ENCODE assay signal across 9 cellular contexts in the genomic region with DNA sequence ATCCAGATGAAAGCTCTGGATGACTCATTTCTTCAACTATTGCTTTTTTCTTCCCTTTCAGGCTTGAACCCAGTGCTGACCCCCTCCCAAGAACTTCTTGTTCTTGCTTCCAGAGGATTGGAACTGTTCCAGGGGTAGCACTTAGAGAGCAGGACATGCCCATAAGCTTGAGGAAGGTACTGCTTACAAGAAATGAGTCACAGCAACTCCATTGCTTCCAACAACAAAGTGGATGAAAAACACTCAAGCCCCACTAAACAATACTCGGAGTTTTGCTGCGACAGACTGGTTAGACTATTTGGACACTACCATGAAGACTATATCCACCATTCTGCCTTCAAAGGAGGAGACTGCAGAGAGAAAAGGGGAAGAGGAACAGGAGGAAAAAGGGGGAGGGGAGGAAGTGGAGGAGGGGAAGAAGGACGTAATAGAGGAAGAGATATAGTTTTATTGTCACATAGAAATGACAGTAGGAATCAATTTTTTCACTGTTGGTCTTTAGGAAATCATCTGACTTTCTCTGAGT. TPM values are rescaled to one million over a fixed set of nuclear protein-coding genes. Genes with fewer than 3 reads are reported as not detected.
DNase-seq lines count a peak whose midpoint lies in the region; ATAC-seq and TF ChIP-seq lines count a peak whose summit lies in the region.
"Had no signal": no experiment of that assay in that cellular context is flagged by ENCODE, and none has a peak within 500 bp of the region (broad histone marks: within the 10 kb centered on the region; RNA-seq: fewer than 3 reads in every experiment).

No MANE protein-coding gene starts in this region.

- intact Hi-C loops in activated CD4-positive, alpha-beta T cell treated with anti-CD3 and anti-CD28 coated beads for 36 hours (cut with DNase I, micrococcal nuclease) = loop anchor here (1.0 kb wide), 6 partner anchors 29 to 623 kb away; partner anchors contain the start of genes KIF5C (in 1 of the 2) and ORC4 (in 1 of the 2)

- H3K4me3 ChIP-seq in epithelial cell of proximal tubule (ENCODE audit: low read depth, low read length) (peak overlapping the region; percentile 80), skeletal muscle satellite cell (ENCODE audit: low read length) (no peak overlapping the region)

- TF ChIP-seq CTCF in RWPE1 (conservative IDR thresholded peaks at IDR 0.05; ENCODE audit: low read depth) (no peak), epithelial cell of proximal tubule (conservative IDR thresholded peaks at IDR 0.05; ENCODE audit: low read depth, low read length) (no peak)

- peak overlapping the region; percentile 83 for H3K4me3 Mint-ChIP-seq in activated CD4-positive, alpha-beta T cell treated with anti-CD3 and anti-CD28 coated beads for 36 hours

- H3K9me3 ChIP-seq in skeletal muscle satellite cell (replicated peaks; ENCODE audit: low read length) = no peaks in the 10 kb centered on the region

- H3K36me3 ChIP-seq in skeletal muscle satellite cell (ENCODE audit: insufficient read depth, low read length) = no peaks in the 10 kb centered on the region

- peak overlapping the region; percentile 98 for H3K4me2 ChIP-seq in skeletal muscle satellite cell (ENCODE audit: low read length)

- ATAC-seq in activated CD4-positive, alpha-beta T cell treated with anti-CD3 and anti-CD28 coated beads for 36 hours = no peak

- H3K9ac ChIP-seq in skeletal muscle satellite cell (ENCODE audit: low read depth, low read length) = no peak overlapping the region

- H3K27me3 ChIP-seq in skeletal muscle satellite cell (ENCODE audit: control insufficient read depth, insufficient read depth, low read length) = peaks cover 5% of the 10 kb centered on the region

- H3K36me3 Mint-ChIP-seq in activated CD4-positive, alpha-beta T cell treated with anti-CD3 and anti-CD28 coated beads for 36 hours (ENCODE audit: low read depth) = peaks cover 7% of the 10 kb centered on the region

- POLR2A ChIA-PET in activated CD4-positive, alpha-beta T cell treated with anti-CD3 and anti-CD28 coated beads for 36 hours (lab: Charles Lee) = interaction anchor here (0.7 to 2.2 kb wide), 4 partner anchors 14 to 119 kb away, joined by 3 to 9 read pairs (median 4); no protein-coding TSS in a partner anchor
- POLR2A ChIA-PET in RWPE1 (lab: Yijun Ruan, JAX; ENCODE audit: low non-redundant PET) = no interaction called here

- H3K4me1 ChIP-seq in skeletal muscle satellite cell (ENCODE audit: control insufficient read depth, insufficient read depth, low read length) = peaks cover 9% of the 10 kb centered on the region

- H3K9me3 Mint-ChIP-seq in activated CD4-positive, alpha-beta T cell treated with anti-CD3 and anti-CD28 coated beads for 36 hours (ENCODE audit: low read depth) = no peaks in the 10 kb centered on the region

- peaks cover 13% of the 10 kb centered on the region for H3K27me3 Mint-ChIP-seq in activated CD4-positive, alpha-beta T cell treated with anti-CD3 and anti-CD28 coated beads for 36 hours

- peaks cover 29% of the 10 kb centered on the region for H3K4me1 Mint-ChIP-seq in activated CD4-positive, alpha-beta T cell treated with anti-CD3 and anti-CD28 coated beads for 36 hours

- no peak overlapping the region for H3K27ac ChIP-seq in RWPE1

- CTCF ChIA-PET in activated CD4-positive, alpha-beta T cell treated with anti-CD3 and anti-CD28 coated beads for 36 hours (lab: Charles Lee) = interaction anchor here (0.6 to 1.5 kb wide), 10 partner anchors 9 to 236 kb away, joined by 3 to 6 read pairs (median 3); no protein-coding TSS in a partner anchor
- CTCF ChIA-PET in RWPE1 (lab: Yijun Ruan, JAX) = interaction anchor here (0.6 kb wide), 2 partner anchors 134 to 347 kb away, joined by 3 read pairs; no protein-coding TSS in a partner anchor

- DNase-seq in activated CD4-positive, alpha-beta T cell treated with anti-CD3 and anti-CD28 coated beads for 36 hours = no peak
- no peak for DNase-seq in activated CD4-positive, alpha-beta T cell treated with anti-CD3 and anti-CD28 coated beads for 4 hours
- peak; percentile 55 for DNase-seq in RWPE1 (ENCODE audit: low spot score)
- DNase-seq in epithelial cell of proximal tubule (ENCODE audit: low read depth) = peak; percentile 84
- DNase-seq in effector CD8-positive, alpha-beta T cell (lab: John Stamatoyannopoulos, UW) = no peak
- DNase-seq in NCI-H146 (lab: John Stamatoyannopoulos, UW) = no peak
- no peak for DNase-seq in NCI-H510A (lab: John Stamatoyannopoulos, UW)
- DNase-seq: stimulated activated CD4-positive, alpha-beta T cell treated with anti-CD3 and anti-CD28 coated beads, Interleukin-2, amount 100 ng/mL, for 24 hours had no signal

- H3K27ac Mint-ChIP-seq in activated CD4-positive, alpha-beta T cell treated with anti-CD3 and anti-CD28 coated beads for 36 hours = peak overlapping the region; percentile 95

RNA-seq across cellular contexts. Expression of gene EPC2, which starts 1.6 kb away (rescaled TPM):
- 10 to 100 TPM; 20.8 to 25.7 TPM for total RNA-seq in activated CD4-positive, alpha-beta T cell treated with anti-CD3 and anti-CD28 coated beads for 36 hours
- 11.7 and 15.3 TPM in 2 replicates for total RNA-seq in epithelial cell of proximal tubule
- total RNA-seq in skeletal muscle satellite cell (2012; rRNA removed) = 11.4 and 12.7 TPM in 2 replicates

Comparison
In these comparisons a context has a peak if more than half of its experiments do, and no peak if none do; other contexts are left out.
1. DNase-seq: peak in RWPE1 (single experiment) and epithelial cell of proximal tubule (single experiment); none in activated CD4-positive, alpha-beta T cell treated with anti-CD3 and anti-CD28 coated beads for 36 hours (single experiment), activated CD4-positive, alpha-beta T cell treated with anti-CD3 and anti-CD28 coated beads for 4 hours (0 of 2), effector CD8-positive, alpha-beta T cell (single experiment), NCI-H146 (single experiment) and NCI-H510A (single experiment).